Comparison of ENCODE assay signal across 10 cellular contexts in genomic region chr2:134372611-134373131, GRCh38.
DNase-seq lines count a peak whose midpoint lies in the region; ATAC-seq lines count a peak whose summit lies in the region.
"Had no signal": no experiment of that assay in that cellular context is flagged by ENCODE, and none has a peak within 500 bp of the region (broad histone marks: within the 10 kb centered on the region; RNA-seq: fewer than 3 reads in every experiment).

No MANE protein-coding gene starts in this region.

- intact Hi-C loops in posterior cingulate gyrus (cut with DNase I), result loop anchor here (5.0 kb wide), 1 partner anchor 80 kb away; no protein-coding TSS in a partner anchor

- H3K4me1 Mint-ChIP-seq in activated T-cell treated with anti-CD3 and anti-CD28 coated beads, Interleukin-2, amount 50 U/mL, for 72 hours (ENCODE audit: low read depth), result peaks cover 11% of the 10 kb centered on the region
- peaks cover 14% of the 10 kb centered on the region for H3K4me1 Mint-ChIP-seq in stimulated activated effector memory CD8-positive, alpha-beta T cell treated with anti-CD3 and anti-CD28 coated beads, Interleukin-12 subunit alpha, Interleukin-12 subunit beta, amount 100 ng/mL, for 72 hours

- DNase-seq in DMS 273 treated with DMSO at 0.1 percent for 48 hours (lab: John Stamatoyannopoulos, UW) (peak; percentile 21), RPMI7951 (ENCODE audit: low read depth) (peak; percentile 99), fibroblast of the conjunctiva (ENCODE audit: low read depth) (peak; percentile 74), posterior cingulate gyrus (peak in 9 of 10 donors; percentile 30 to 91 (median 46)), NCI-H1436 treated with DMSO at 0.1 percent for 48 hours (lab: John Stamatoyannopoulos, UW) (no peak)
- DNase-seq in activated T-cell treated with anti-CD3 and anti-CD28 coated beads, Interleukin-2, amount 50 U/mL, for 72 hours, result no peak
- no peak for DNase-seq in stimulated activated effector memory CD8-positive, alpha-beta T cell treated with anti-CD3 and anti-CD28 coated beads, Interleukin-12 subunit alpha, Interleukin-12 subunit beta, amount 100 ng/mL, for 72 hours (ENCODE audit: low spot score in 2 of 2)
- DNase-seq: GDM1 had no signal

- no peaks in the 10 kb centered on the region for H3K9me3 Mint-ChIP-seq in activated T-cell treated with anti-CD3 and anti-CD28 coated beads, Interleukin-2, amount 50 U/mL, for 72 hours
- no peaks in the 10 kb centered on the region for H3K9me3 Mint-ChIP-seq in stimulated activated effector memory CD8-positive, alpha-beta T cell treated with anti-CD3 and anti-CD28 coated beads, Interleukin-12 subunit alpha, Interleukin-12 subunit beta, amount 100 ng/mL, for 72 hours
- H3K9me3 Mint-ChIP-seq: stimulated activated memory B cell treated with anti-CD40 and anti-IgM and Interleukin-4, amounts not matched to agents 10 μg/mL and 1 μg/mL and 100 μg/mL, for 72 hours had no signal

- peaks cover 0 to 2% of the 10 kb centered on the region in 2 donors for H3K36me3 Mint-ChIP-seq in activated T-cell treated with anti-CD3 and anti-CD28 coated beads, Interleukin-2, amount 50 U/mL, for 72 hours (ENCODE audit: insufficient read depth in 2 of 2)
- H3K36me3 Mint-ChIP-seq in stimulated activated effector memory CD8-positive, alpha-beta T cell treated with anti-CD3 and anti-CD28 coated beads, Interleukin-12 subunit alpha, Interleukin-12 subunit beta, amount 100 ng/mL, for 72 hours, result peaks cover 24% of the 10 kb centered on the region

- no peak overlapping the region for H3K27ac Mint-ChIP-seq in activated T-cell treated with anti-CD3 and anti-CD28 coated beads, Interleukin-2, amount 50 U/mL, for 72 hours
- H3K27ac Mint-ChIP-seq in stimulated activated effector memory CD8-positive, alpha-beta T cell treated with anti-CD3 and anti-CD28 coated beads, Interleukin-12 subunit alpha, Interleukin-12 subunit beta, amount 100 ng/mL, for 72 hours, result no peak overlapping the region
- H3K27ac Mint-ChIP-seq: stimulated activated memory B cell treated with anti-CD40 and anti-IgM and Interleukin-4, amounts not matched to agents 10 μg/mL and 1 μg/mL and 100 μg/mL, for 72 hours had no signal

- no peaks in the 10 kb centered on the region for H3K27me3 Mint-ChIP-seq in activated T-cell treated with anti-CD3 and anti-CD28 coated beads, Interleukin-2, amount 50 U/mL, for 72 hours (ENCODE audit: low read depth)
- H3K27me3 Mint-ChIP-seq: stimulated activated memory B cell treated with anti-CD40 and anti-IgM and Interleukin-4, amounts not matched to agents 10 μg/mL and 1 μg/mL and 100 μg/mL, for 72 hours had no signal

- ATAC-seq in HG02885 (IDR thresholded peaks at IDR 0.05; ENCODE audit: poor library complexity, unreplicated experiment), result no peak
- ATAC-seq in activated T-cell treated with anti-CD3 and anti-CD28 coated beads, Interleukin-2, amount 50 U/mL, for 72 hours (replicated peaks in 1 of 2), result no peak
- ATAC-seq in stimulated activated effector memory CD8-positive, alpha-beta T cell treated with anti-CD3 and anti-CD28 coated beads, Interleukin-12 subunit alpha, Interleukin-12 subunit beta, amount 100 ng/mL, for 72 hours, result no peak
- ATAC-seq: stimulated activated memory B cell treated with anti-CD40 and anti-IgM and Interleukin-4, amounts not matched to agents 10 μg/mL and 1 μg/mL and 100 μg/mL, for 72 hours had no signal

- H3K4me3 Mint-ChIP-seq in activated T-cell treated with anti-CD3 and anti-CD28 coated beads, Interleukin-2, amount 50 U/mL, for 72 hours, result no peak overlapping the region
- H3K4me3 Mint-ChIP-seq in stimulated activated effector memory CD8-positive, alpha-beta T cell treated with anti-CD3 and anti-CD28 coated beads, Interleukin-12 subunit alpha, Interleukin-12 subunit beta, amount 100 ng/mL, for 72 hours, result no peak overlapping the region
- H3K4me3 Mint-ChIP-seq: stimulated activated memory B cell treated with anti-CD40 and anti-IgM and Interleukin-4, amounts not matched to agents 10 μg/mL and 1 μg/mL and 100 μg/mL, for 72 hours had no signal

Comparison
In these comparisons a context has a peak if more than half of its experiments do, and no peak if none do; other contexts are left out.
1. DNase-seq: peak in DMS 273 treated with DMSO at 0.1 percent for 48 hours (single experiment), RPMI7951 (single experiment), fibroblast of the conjunctiva (single experiment) and posterior cingulate gyrus (9 of 10); none in activated T-cell treated with anti-CD3 and anti-CD28 coated beads, Interleukin-2, amount 50 U/mL, for 72 hours (0 of 2), stimulated activated effector memory CD8-positive, alpha-beta T cell treated with anti-CD3 and anti-CD28 coated beads, Interleukin-12 subunit alpha, Interleukin-12 subunit beta, amount 100 ng/mL, for 72 hours (0 of 2) and NCI-H1436 treated with DMSO at 0.1 percent for 48 hours (single experiment).